ENCODE assay signal across 8 cellular contexts in genomic region chr2:54657664-54658083, GRCh38.
DNase-seq lines count a peak whose midpoint lies in the region; ATAC-seq and TF ChIP-seq lines count a peak whose summit lies in the region.

No MANE protein-coding gene starts in this region.

- DNase-seq in NCI-H1417 (lab: John Stamatoyannopoulos, UW) (peak; percentile 37 to 70 (median 45)), NCI-H1417 treated with DMSO at 0.1 percent for 48 hours (lab: John Stamatoyannopoulos, UW) (no peak), mammary epithelial cell (no peak), lung (ENCODE audit: low spot score) (no peak), testis (peak; percentile 70)

- dilution Hi-C loops in mammary epithelial cell (cut with HindIII; ENCODE audit: low sequenced_read_pairs) = loop anchor here (5.0 kb wide), 2 partner anchors 50 to 95 kb away; no protein-coding TSS in a partner anchor

- no peaks in the 10 kb centered on the region for H3K4me1 ChIP-seq in mammary epithelial cell (ENCODE audit: insufficient read depth, low read length)
- H3K4me1 ChIP-seq in lung (ENCODE audit: control insufficient read depth in 2 of 2, insufficient read depth in 2 of 2, low read length in 2 of 2) = no peaks in the 10 kb centered on the region
- H3K4me1 ChIP-seq in testis = no peaks in the 10 kb centered on the region

- TF ChIP-seq POLR2A in testis (IDR thresholded peaks at IDR 0.05) = no peak

- BruUV-seq in mammary epithelial cell (replicated peaks; lab: Mats Ljungman, UMichigan) = no TSS peak

- TF ChIP-seq CTCF in mammary epithelial cell (conservative IDR thresholded peaks at IDR 0.05 in 1 of 2, IDR thresholded peaks at IDR 0.05 in 1 of 2; ENCODE audit: extremely low read depth in 1 of 2, insufficient read depth in 1 of 2, low read depth in 1 of 2, low read length in 2 of 2) (peak; percentile 44 to 63), lung (IDR thresholded peaks at IDR 0.05; ENCODE audit: control extremely low read depth, extremely low read depth) (peak; percentile 32), testis (IDR thresholded peaks at IDR 0.05) (peak in 2 of 3 experiments; percentile 26 to 34)

- no peak overlapping the region for H3K27ac ChIP-seq in mammary epithelial cell (ENCODE audit: insufficient read depth, low read depth, low read length)
- H3K27ac ChIP-seq in lung (ENCODE audit: low read depth in 1 of 2, low read length in 1 of 2) = peak overlapping the region in 1 of 2 donors; percentile 48
- no peak overlapping the region for H3K27ac ChIP-seq in testis

- no peak overlapping the region for H2AFZ ChIP-seq in mammary epithelial cell (ENCODE audit: low read depth, low read length)

- intact Hi-C loops in mammary epithelial cell (cut with micrococcal nuclease) = loop anchor here (2.0 to 5.0 kb wide), 3 partner anchors 47 to 520 kb away; no protein-coding TSS in a partner anchor
- intact Hi-C loops in testis (cut with DNase I; ENCODE audit: low total_unique reads) = no loop called here

- no peaks in the 10 kb centered on the region for H3K27me3 ChIP-seq in mammary epithelial cell (ENCODE audit: insufficient read depth, low read length)
- no peaks in the 10 kb centered on the region for H3K27me3 ChIP-seq in lung (ENCODE audit: control insufficient read depth, insufficient read depth)
- H3K27me3 ChIP-seq in testis = no peaks in the 10 kb centered on the region

- H3K9ac ChIP-seq in mammary epithelial cell (ENCODE audit: insufficient read depth, low read length) = no peak overlapping the region

- WGBS in mammary epithelial cell (ENCODE audit: low coverage, missing lambda C conversion rate) = 88% methylated on average over 12 of the region's 12 CpGs
- WGBS in lung, 2 donors = 84% methylated on average over 12 of the region's 12 CpGs
- 76 to 82% methylated on average over 12 of the region's 12 CpGs for WGBS in testis, 2 donors

- H3K79me2 ChIP-seq in mammary epithelial cell (ENCODE audit: insufficient read depth, low read length) = no peaks in the 10 kb centered on the region

- peak; percentile 51 for ATAC-seq in HG02642 (IDR thresholded peaks at IDR 0.05; ENCODE audit: poor library complexity, unreplicated experiment)
- ATAC-seq in SK-N-SH treated with all-trans-retinoic acid at 6 μM for 48 hours = peak; percentile 84
- ATAC-seq in lung (ENCODE audit: insufficient read depth, low FRiP score) = peak; percentile 76
- ATAC-seq in HG03025 (IDR thresholded peaks at IDR 0.05; ENCODE audit: low FRiP score, unreplicated experiment) = no peak

- in situ Hi-C loops in mammary epithelial cell (cut with MboI; ENCODE audit: low sequenced_read_pairs in 2 of 2) = no loop called here

- no peaks in the 10 kb centered on the region for H4K20me1 ChIP-seq in mammary epithelial cell (ENCODE audit: insufficient read depth, low read length)

- H3K9me3 ChIP-seq in mammary epithelial cell (replicated peaks; ENCODE audit: insufficient read depth, low read length) (no peaks in the 10 kb centered on the region), lung (ENCODE audit: control insufficient read depth in 2 of 2, insufficient read depth in 1 of 2, low read length in 1 of 2) (no peaks in the 10 kb centered on the region), testis (no peaks in the 10 kb centered on the region)

- no peak overlapping the region for H3K4me3 ChIP-seq in mammary epithelial cell (replicated peaks in 1 of 3; ENCODE audit: insufficient read depth in 1 of 3, low read depth in 2 of 3, low read length in 3 of 3)
- no peak overlapping the region for H3K4me3 ChIP-seq in lung
- H3K4me3 ChIP-seq in testis = no peak overlapping the region

- H3K36me3 ChIP-seq in mammary epithelial cell (ENCODE audit: insufficient read depth, low read length) (peaks cover 52% of the 10 kb centered on the region), lung (ENCODE audit: control insufficient read depth in 2 of 2, insufficient read depth in 2 of 2, low read length in 2 of 2) (peaks cover 48 to 50% of the 10 kb centered on the region in 2 donors), testis (ENCODE audit: low read depth, missing control alignments) (peaks cover 4% of the 10 kb centered on the region)

- CTCF ChIA-PET in mammary epithelial cell (lab: Charles Lee; ENCODE audit: low non-redundant PET) = no interaction called here

- no peak overlapping the region for H3K4me2 ChIP-seq in mammary epithelial cell (ENCODE audit: insufficient read depth, low read depth, low read length)

TF ChIP-seq in SK-N-SH treated with all-trans-retinoic acid at 6 μM for 48 hours, 23 proteins besides CTCF, POLR2A, EP300 and RAD21:
- no peak for TF ChIP-seq TOX (CRISPR knock-in tag; IDR thresholded peaks at IDR 0.05; ENCODE audit: borderline replicate concordance)
- no peak for TF ChIP-seq PPARA (CRISPR knock-in tag; IDR thresholded peaks at IDR 0.05; ENCODE audit: borderline replicate concordance)

Comparison
In these comparisons a context has a peak if more than half of its experiments do, and no peak if none do; other contexts are left out.
1. DNase-seq: peak in NCI-H1417 (3 of 3) and testis (single experiment); none in NCI-H1417 treated with DMSO at 0.1 percent for 48 hours (single experiment), mammary epithelial cell (single experiment) and lung (single experiment).
2. Peak in every context shown above with its lines, with median percentiles within 50 percentile points of each other: CTCF ChIP-seq.